ENCODE assay signal across 9 cellular contexts in the genomic region with DNA sequence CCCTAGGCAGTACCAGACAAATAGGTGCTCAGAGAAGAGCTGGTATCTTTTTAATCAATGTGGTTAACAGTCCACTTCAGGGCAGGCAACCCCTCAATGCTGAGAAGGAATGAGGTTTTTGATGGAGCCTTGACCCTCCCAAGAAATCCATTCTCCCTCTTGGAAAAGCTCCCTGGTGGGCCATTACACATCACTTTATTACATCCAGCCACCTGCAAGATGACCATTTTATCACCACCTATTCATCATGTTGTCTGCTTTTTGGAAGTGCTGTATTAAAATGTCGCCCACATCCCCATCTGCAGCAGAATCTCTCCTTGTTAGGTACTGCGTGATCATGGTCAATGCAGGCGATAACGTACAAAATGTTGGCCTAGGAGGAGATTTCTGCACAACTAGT.
"Had no signal": no experiment of that assay in that cellular context is flagged by ENCODE, and none has a peak within 500 bp of the region (broad histone marks: within the 10 kb centered on the region; RNA-seq: fewer than 3 reads in every experiment).

No MANE protein-coding gene starts in this region.

- H3K27ac ChIP-seq: GM23248 had no signal

- H3K9ac ChIP-seq: GM23248 had no signal

- H2AFZ ChIP-seq: GM23248, GM23338 had no signal

- H3K4me3 ChIP-seq: GM23248, GM23338, HAP-1 had no signal

- H3K9me3 ChIP-seq: HAP-1 had no signal

- FAIRE-seq: H1 had no signal

- H3K4me1 ChIP-seq: HAP-1 had no signal

- H3K9me3 Mint-ChIP-seq: HFFc6 had no signal

- H3K4me2 ChIP-seq: GM23338 had no signal

- H3K4me1 Mint-ChIP-seq: GM23338 had no signal

- H3K4me3 Mint-ChIP-seq: GM23338, H9, HFFc6 had no signal

- H3K36me3 ChIP-seq: HAP-1 had no signal

- DNase-seq: GM23248, GOT3, H7, H9, HCEC 1CT, HFFc6 had no signal

- H3K27ac Mint-ChIP-seq: GM23338, H9, HFFc6 had no signal
